In the genomic region with DNA sequence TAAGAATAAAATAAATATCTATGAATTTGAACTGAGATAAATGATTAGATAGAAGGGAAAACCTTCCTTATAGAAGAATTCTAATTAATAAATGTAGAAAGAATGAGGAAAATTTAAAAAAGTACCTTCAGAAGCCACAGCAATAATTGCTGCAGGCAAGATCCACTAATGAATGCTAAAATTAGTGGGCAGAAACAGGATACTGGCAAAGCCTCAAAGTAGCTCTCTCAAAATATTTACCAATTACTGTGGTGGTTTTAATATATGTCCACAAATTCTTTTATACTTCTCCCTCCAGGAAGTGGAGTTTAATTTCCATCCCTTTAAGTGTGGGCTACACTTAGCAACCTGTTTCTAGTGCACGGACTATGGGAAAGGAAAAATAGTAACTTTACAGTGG, we compare ENCODE assay signal across 25 cellular contexts. TPM values are rescaled to one million over a fixed set of nuclear protein-coding genes. Genes with fewer than 3 reads are reported as not detected.
DNase-seq lines count a peak whose midpoint lies in the region; ATAC-seq, FAIRE-seq and TF ChIP-seq lines count a peak whose summit lies in the region.
"Had no signal": no experiment of that assay in that cellular context is flagged by ENCODE, and none has a peak within 500 bp of the region (broad histone marks: within the 10 kb centered on the region; RNA-seq: fewer than 3 reads in every experiment).

No MANE protein-coding gene starts in this region.

- SMC1A ChIA-PET in GM12878 (lab: Charles Lee; ENCODE audit: uncharacterized antibody, unreplicated experiment) = interaction anchor here (0.8 to 7.6 kb wide), 4 partner anchors 9 to 227 kb away, joined by 3 to 107 read pairs (median 4); no protein-coding TSS in a partner anchor

- no peak for TF ChIP-seq RAD21 in GM12878 (IDR thresholded peaks at IDR 0.05; ENCODE audit: insufficient read depth, low read depth, low read length)

- TF ChIP-seq CTCF in left ventricle myocardium inferior (IDR thresholded peaks at IDR 0.05; ENCODE audit: borderline replicate concordance) (no peak), GM12878 (IDR thresholded peaks at IDR 0.05 in 2 of 3, conservative IDR thresholded peaks at IDR 0.05 in 1 of 3; ENCODE audit: control insufficient read depth in 2 of 3, extremely low read depth in 1 of 3, insufficient read depth in 1 of 3, low read depth in 3 of 3, low read length in 3 of 3) (no peak)

- no TSS peak for BruUV-seq in GM12878 (replicated peaks; lab: Mats Ljungman, UMichigan)

- no peak for ATAC-seq in left cardiac atrium
- no peak for ATAC-seq in GM12878
- ATAC-seq: CD8-positive, alpha-beta T cell had no signal

- H3K79me2 ChIP-seq in GM12878 (ENCODE audit: control insufficient read depth, insufficient read depth, low read length) = peaks cover 8% of the 10 kb centered on the region

- H2AFZ ChIP-seq in GM12878 (ENCODE audit: control insufficient read depth, low read depth, low read length) = no peak overlapping the region

- RAD21 ChIA-PET in GM12878 (lab: Charles Lee; ENCODE audit: unreplicated experiment) = interaction anchor here (1.3 to 2.2 kb wide), 4 partner anchors 10 to 231 kb away, joined by 3 to 6 read pairs (median 4); no protein-coding TSS in a partner anchor

- CTCF ChIA-PET in GM12878 (lab: Yijun Ruan, JAX) = interaction anchor here (1.2 kb wide), 2 partner anchors 226 to 230 kb away, joined by 3 to 5 read pairs; no protein-coding TSS in a partner anchor

- H3K9ac ChIP-seq in GM12878 (ENCODE audit: control insufficient read depth, insufficient read depth, low read length) = no peak overlapping the region

- H3K36me3 ChIP-seq in left ventricle myocardium inferior = no peaks in the 10 kb centered on the region
- no peaks in the 10 kb centered on the region for H3K36me3 ChIP-seq in GM12878 (ENCODE audit: control insufficient read depth in 2 of 2, insufficient read depth in 2 of 2, low read length in 1 of 2)
- H3K36me3 ChIP-seq: Peyer's patch had no signal

- H3K9me3 ChIP-seq in left ventricle myocardium inferior (replicated peaks) (no peaks in the 10 kb centered on the region), GM12878 (replicated peaks; ENCODE audit: control insufficient read depth, insufficient read depth, low read length) (no peaks in the 10 kb centered on the region)
- H3K9me3 ChIP-seq: Peyer's patch had no signal

- H3K4me2 ChIP-seq in GM12878 (ENCODE audit: control insufficient read depth, insufficient read depth) = no peak overlapping the region

- POLR2A ChIA-PET in GM12878 (lab: Charles Lee) = interaction anchor here (0.7 kb wide), 1 partner anchor 9 kb away, joined by 3 read pairs; no protein-coding TSS in a partner anchor

- H4K20me1 ChIP-seq in GM12878 (ENCODE audit: control insufficient read depth, insufficient read depth) = no peaks in the 10 kb centered on the region

- TF ChIP-seq EP300 in GM12878 (IDR thresholded peaks at IDR 0.05; ENCODE audit: borderline replicate concordance in 1 of 2, control insufficient read depth in 1 of 2, low read depth in 2 of 2, low read length in 2 of 2) = no peak

- FAIRE-seq in GM12878 (lab: Jason Lieb, UNC) = no peak
- FAIRE-seq: GM18507, H54 had no signal

- in situ Hi-C loops in GM12878 (cut with MboI) = no loop called here

- H3K4me1 ChIP-seq in left ventricle myocardium inferior (peaks cover 86% of the 10 kb centered on the region), GM12878 (ENCODE audit: control insufficient read depth, insufficient read depth, low read length) (peaks cover 10% of the 10 kb centered on the region)

- peak overlapping the region; percentile 49 for H3K27ac ChIP-seq in left ventricle myocardium inferior (replicated peaks)
- H3K27ac ChIP-seq in GM12878 (ENCODE audit: control insufficient read depth, insufficient read depth) = no peak overlapping the region
- H3K27ac ChIP-seq: 22Rv1, C4-2B, Peyer's patch had no signal

- H3K4me3 ChIP-seq in left ventricle myocardium inferior = no peak overlapping the region
- no peak overlapping the region for H3K4me3 ChIP-seq in GM12878
- H3K4me3 ChIP-seq: Peyer's patch had no signal

- intact Hi-C loops in left ventricle myocardium inferior (cut with micrococcal nuclease) = no loop called here
- intact Hi-C loops in left cardiac atrium (cut with DNase I) = loop anchor here in 1 of 2 donors (10.0 kb wide), 1 partner anchor 82 kb away; no protein-coding TSS in a partner anchor
- intact Hi-C loops in GM12878 (cut with micrococcal nuclease; ENCODE audit: unreplicated experiment) = no loop called here

- DNase-seq in DMS153 (lab: John Stamatoyannopoulos, UW) (peak; percentile 2), DMS153 treated with DMSO at 0.1 percent for 48 hours (lab: John Stamatoyannopoulos, UW; ENCODE audit: unreplicated experiment) (no peak), left ventricle myocardium inferior (no peak), left cardiac atrium (no peak), GM12878 (ENCODE audit: low read depth, low spot score) (no peak), NCI-H1092 (lab: John Stamatoyannopoulos, UW) (no peak), erythroblast (lab: John Stamatoyannopoulos, UW) (no peak)
- DNase-seq: CD8-positive, alpha-beta T cell; DMS 273 treated with DMSO at 0.1 percent for 48 hours; DND-41; Karpas-422; MV-4-11; NCI-H1105 treated with DMSO at 0.1 percent for 48 hours; NCI-H1694; NCI-H2029 treated with DMSO at 0.1 percent for 48 hours; NCI-H2171 treated with DMSO at 0.1 percent for 48 hours; NCI-H345; NCI-H510A treated with DMSO at 0.1 percent for 48 hours; NCI-H82; Peyer's patch; SIG-M5 had no signal

- H3K27me3 ChIP-seq in left ventricle myocardium inferior (ENCODE audit: low read depth) = no peaks in the 10 kb centered on the region
- H3K27me3 ChIP-seq in GM12878 (replicated peaks in 1 of 2; ENCODE audit: control insufficient read depth in 2 of 2, insufficient read depth in 2 of 2, low read length in 1 of 2) = no peaks in the 10 kb centered on the region
- H3K27me3 ChIP-seq: Peyer's patch had no signal

- TF ChIP-seq POLR2A in GM12878 (IDR thresholded peaks at IDR 0.05; ENCODE audit: low read depth, low read length) = no peak
- no peak for TF ChIP-seq POLR2A in erythroblast (IDR thresholded peaks at IDR 0.05; ENCODE audit: low read length)

- WGBS in GM12878 (ENCODE audit: insufficient coverage, insufficient replicate concordance, low lambda C conversion rate, missing lambda C conversion rate) = 92% methylated on average over 1 of the region's 1 CpG

TF ChIP-seq in GM12878, 131 proteins besides CTCF, POLR2A, EP300 and RAD21 (continues in another document):
- TF ChIP-seq HDAC2 (IDR thresholded peaks at IDR 0.05) = no peak
- no peak for TF ChIP-seq ASH2L (IDR thresholded peaks at IDR 0.05; ENCODE audit: borderline replicate concordance, low read depth)
- TF ChIP-seq IKZF2 (IDR thresholded peaks at IDR 0.05) = 0 out of 4 replicates have a peak, but pooled peaks of 1 of the 2 experiments have one; percentile 7
- TF ChIP-seq EZH2 (IDR thresholded peaks at IDR 0.05; ENCODE audit: borderline replicate concordance, control insufficient read depth, low read depth, low read length) = no peak
- peak; percentile 83; the same call in 1 of the 2 replicates for TF ChIP-seq MTA2 (IDR thresholded peaks at IDR 0.05; ENCODE audit: low read depth)
- TF ChIP-seq BRCA1 (IDR thresholded peaks at IDR 0.05; ENCODE audit: low read depth, low read length) = no peak

RNA-seq across cellular contexts. Expression of gene PEAK1, which starts 6.9 kb away (rescaled TPM):
- 75.2 TPM for total RNA-seq in left ventricle myocardium inferior
- total RNA-seq in left cardiac atrium = 10 to 100 TPM; 59.0 to 71.7 TPM
- total RNA-seq in GM12878 (2013; cell fraction: nucleolus; rRNA removed) = 139 and 140 TPM in 2 replicates
- total RNA-seq in GM12878 (2014; rRNA removed) = 13.6 TPM in 2 replicates
- 15.7 and 17.3 TPM in 2 replicates for total RNA-seq in GM12878 (2014; rRNA removed; fragmentation: Illumina TruSeq; extraction: Trizol)
- total RNA-seq in GM12878 (2021) = 23.1 and 24.2 TPM in 2 replicates
- 4.0 TPM for polyA plus RNA-seq in GM12878 (2011; ENCODE audit: low read depth)
- polyA plus RNA-seq in GM12878 (2011; rRNA removed) = 18.0 and 18.1 TPM in 2 replicates
- 12.7 and 15.1 TPM in 2 replicates for polyA plus RNA-seq in GM12878 (2011; cell fraction: cytosol; rRNA removed)
- 24.4 and 24.7 TPM in 2 replicates for polyA plus RNA-seq in GM12878 (2011; cell fraction: nucleus; rRNA removed)
- polyA plus RNA-seq in GM12878 (2012) = 5.5 and 5.9 TPM in 2 replicates
- 15.0 and 15.1 TPM in 2 replicates for polyA plus RNA-seq in GM12878 (2014; fragmentation: Illumina TruSeq; extraction: Trizol)
- 1 to 10 TPM in 1 of 2 experiments, under 1 TPM in 1; 0.62 to 1.1 TPM for polyA plus RNA-seq in GM12878 (2014; fragmentation: Nextera tagmentation; extraction: Ambion mirVana)
- 8.8 and 11.9 TPM in 2 replicates for polyA plus RNA-seq in GM12878 (2014; rRNA removed)
- 1 to 10 TPM; 3.2 to 3.9 TPM for polyA plus RNA-seq in GM12878 (2016; fragmentation: Nextera tagmentation; extraction: Ambion mirVana)
- 41.3 and 42.9 TPM in 2 replicates for polyA minus RNA-seq in GM12878 (2011; rRNA and poly(A)+ RNA removed)
- 16.3 and 20.1 TPM in 2 replicates for polyA minus RNA-seq in GM12878 (2011; cell fraction: cytosol; rRNA and poly(A)+ RNA removed)
- 25.4 and 47.7 TPM in 2 replicates for polyA minus RNA-seq in GM12878 (2011; cell fraction: nucleus; rRNA and poly(A)+ RNA removed)

RNA-seq across cellular contexts. Expression of gene HMG20A, which starts 7.7 kb away (rescaled TPM):
- total RNA-seq in left ventricle myocardium inferior (30.5 TPM), left cardiac atrium (10 to 100 TPM; 33.5 to 36.3 TPM), GM12878 (2014; rRNA removed) (34.8 and 41.7 TPM in 2 replicates), GM12878 (2014; rRNA removed; fragmentation: Illumina TruSeq; extraction: Trizol) (48.1 and 48.8 TPM in 2 replicates), GM12878 (2021) (51.9 and 54.7 TPM in 2 replicates)
- 124 and 130 TPM in 2 replicates for total RNA-seq in GM12878 (2013; cell fraction: nucleolus; rRNA removed)
- polyA plus RNA-seq in GM12878 (2011; ENCODE audit: low read depth) = 22.3 TPM
- polyA plus RNA-seq in GM12878 (2011; rRNA removed) (98.7 and 132 TPM in 2 replicates), GM12878 (2014; fragmentation: Illumina TruSeq; extraction: Trizol) (75.4 and 84.3 TPM in 2 replicates), GM12878 (2014; fragmentation: Nextera tagmentation; extraction: Ambion mirVana) (10 to 100 TPM; 30.0 to 30.7 TPM), GM12878 (2014; rRNA removed) (50.0 and 50.5 TPM in 2 replicates), GM12878 (2016; fragmentation: Nextera tagmentation; extraction: Ambion mirVana) (10 to 100 TPM; 38.4 to 44.7 TPM)
- polyA plus RNA-seq in GM12878 (2011; cell fraction: cytosol; rRNA removed) = 62.2 and 66.8 TPM in 2 replicates
- 62.9 and 65.7 TPM in 2 replicates for polyA plus RNA-seq in GM12878 (2011; cell fraction: nucleus; rRNA removed)
- polyA plus RNA-seq in GM12878 (2012) = 26.8 and 38.3 TPM in 2 replicates
- 85.3 and 107 TPM in 2 replicates for polyA minus RNA-seq in GM12878 (2011; rRNA and poly(A)+ RNA removed)
- polyA minus RNA-seq in GM12878 (2011; cell fraction: cytosol; rRNA and poly(A)+ RNA removed) = 31.0 and 33.1 TPM in 2 replicates
- 44.4 and 67.5 TPM in 2 replicates for polyA minus RNA-seq in GM12878 (2011; cell fraction: nucleus; rRNA and poly(A)+ RNA removed)
